Comparison of ENCODE assay signal across 15 cellular contexts in the genomic region with DNA sequence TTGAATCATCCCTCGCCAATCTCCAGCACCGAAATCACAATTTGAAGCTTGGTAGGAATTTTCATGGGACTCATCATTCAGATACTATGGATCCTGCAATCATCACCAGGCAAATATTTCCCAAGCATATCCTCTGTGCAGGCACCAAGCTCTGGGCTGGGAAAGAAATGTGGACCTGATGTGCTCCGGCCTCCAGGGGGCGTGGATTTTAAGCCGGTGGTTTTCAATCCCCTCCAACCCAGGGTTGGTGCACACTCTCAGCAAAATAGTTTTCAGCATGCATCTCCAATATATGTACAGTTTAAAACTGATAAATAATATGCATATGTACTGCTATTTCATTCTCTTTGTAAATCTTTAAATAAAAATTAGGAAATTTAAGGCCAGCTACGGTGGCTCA.
A peak's percentile ranks its signal among the peaks of the same experiment; 100 is the strongest.
DNase-seq lines count a peak whose midpoint lies in the region; ATAC-seq, FAIRE-seq and TF ChIP-seq lines count a peak whose summit lies in the region.
"Had no signal": no experiment of that assay in that cellular context is flagged by ENCODE, and none has a peak within 500 bp of the region (broad histone marks: within the 10 kb centered on the region; RNA-seq: fewer than 3 reads in every experiment).

No MANE protein-coding gene starts in this region.

- TF ChIP-seq POLR2A in K562 (conservative IDR thresholded peaks at IDR 0.05) = no peak

- POLR2A ChIA-PET in K562 (lab: Yijun Ruan, JAX) = interaction anchor here (0.8 kb wide), 1 partner anchor 442 kb away, joined by 3 read pairs; no protein-coding TSS in a partner anchor

- TF ChIP-seq CTCF in LNCAP (IDR thresholded peaks at IDR 0.05) = peak; percentile 43
- peak; percentile 22 to 59 (median 49); a peak in 4 of 6 replicates for TF ChIP-seq CTCF in K562 (IDR thresholded peaks at IDR 0.05 in 2 of 3, conservative IDR thresholded peaks at IDR 0.05 in 1 of 3; ENCODE audit: insufficient read depth in 2 of 3, low read depth in 1 of 3, low read length in 3 of 3)
- peak; percentile 14 to 35 (median 20) for TF ChIP-seq CTCF in nephron (IDR thresholded peaks at IDR 0.05; ENCODE audit: unreplicated experiment in 3 of 3)

- H3K27ac ChIP-seq in K562 (ENCODE audit: extremely low read depth, low read depth, low read length) = no peak overlapping the region
- no peak overlapping the region for H3K27ac ChIP-seq in Karpas-422 (ENCODE audit: low read length)
- H3K27ac ChIP-seq: SK-N-MC, transverse colon had no signal

- intact Hi-C loops in K562 (cut with micrococcal nuclease) = no loop called here

- TF ChIP-seq RAD21 in K562 (CRISPR knock-in tag; conservative IDR thresholded peaks at IDR 0.05 in 1 of 2, IDR thresholded peaks at IDR 0.05 in 1 of 2) = 0 out of 4 replicates have a peak, but pooled peaks of 1 of the 2 experiments have one; percentile 14

- H3K27ac Mint-ChIP-seq in nephron = no peak overlapping the region
- H3K27ac Mint-ChIP-seq: natural killer cell treated with Interleukin-12 subunit alpha and Interleukin-12 subunit beta and Interleukin-15 and Interleukin-18, amount 100 ng/mL, for 72 hours had no signal

- FAIRE-seq in K562 (lab: Jason Lieb, UNC) = no peak
- FAIRE-seq: A204.1, H54 had no signal

- H3K9me3 ChIP-seq in K562 (replicated peaks; ENCODE audit: control insufficient read depth, insufficient read depth, low read depth, low read length) (no peaks in the 10 kb centered on the region), Karpas-422 (ENCODE audit: low read length) (no peaks in the 10 kb centered on the region)
- H3K9me3 ChIP-seq: transverse colon had no signal

- no peak for TF ChIP-seq EP300 in K562 (IDR thresholded peaks at IDR 0.05; ENCODE audit: low read length)

- in situ Hi-C loops in K562 (cut with MboI) = no loop called here

- 0 out of 2 replicates have a peak, but pooled peaks cover 6% of the 10 kb centered on the region for H4K20me1 ChIP-seq in K562 (replicated peaks; ENCODE audit: control insufficient read depth, insufficient read depth, low read length)
- H4K20me1 ChIP-seq in Karpas-422 (ENCODE audit: insufficient read depth, low read depth, low read length) = peaks cover 60% of the 10 kb centered on the region

- H3K4me1 ChIP-seq in K562 (replicated peaks in 1 of 2; ENCODE audit: control insufficient read depth in 2 of 2, insufficient read depth in 2 of 2, low read length in 2 of 2) (peaks cover 15 to 17% of the 10 kb centered on the region in 2 experiments), Karpas-422 (ENCODE audit: low read length) (peaks cover 23% of the 10 kb centered on the region)
- H3K4me1 ChIP-seq: transverse colon had no signal

- no TSS peak for BruUV-seq in K562 (replicated peaks; lab: Mats Ljungman, UMichigan)

- H3K9me1 ChIP-seq in K562 (ENCODE audit: control insufficient read depth, insufficient read depth, low read length) = no peaks in the 10 kb centered on the region

- H3K9me3 Mint-ChIP-seq in nephron = no peaks in the 10 kb centered on the region
- H3K9me3 Mint-ChIP-seq: natural killer cell treated with Interleukin-12 subunit alpha and Interleukin-12 subunit beta and Interleukin-15 and Interleukin-18, amount 100 ng/mL, for 72 hours had no signal

- no peak overlapping the region for H3K4me2 ChIP-seq in K562 (ENCODE audit: insufficient read depth, low read length)
- H3K4me2 ChIP-seq in Karpas-422 (ENCODE audit: low read depth, low read length, poor library complexity, severe bottlenecking) = no peak overlapping the region

- H3K4me1 Mint-ChIP-seq in nephron = peaks cover 9% of the 10 kb centered on the region

- 70% methylated on average over 6 of the region's 6 CpGs for WGBS in K562 (ENCODE audit: insufficient coverage, low coverage, missing lambda C conversion rate)

- DNase-seq in DMS53 (lab: John Stamatoyannopoulos, UW) = peak; percentile 46
- DNase-seq in DMS53 treated with DMSO at 0.1 percent for 48 hours (lab: John Stamatoyannopoulos, UW; ENCODE audit: unreplicated experiment) = no peak
- peak; percentile 32 to 61 (median 46) for DNase-seq in K562 (ENCODE audit: extremely low read depth in 1 of 4, low spot score in 3 of 4)
- DNase-seq in nucleus accumbens (lab: John Stamatoyannopoulos, UW) = no peak
- DNase-seq in GM19240 (ENCODE audit: insufficient read length, low spot score) = no peak
- DNase-seq in Karpas-422 = no peak
- DNase-seq: activated CD8-positive, alpha-beta memory T cell treated with anti-CD3 and anti-CD28 coated beads, Interleukin-2, amount 50 U/mL, for 4 hours; NCI-H1694 treated with DMSO at 0.1 percent for 48 hours; transverse colon had no signal

- no peak overlapping the region for H3K4me3 ChIP-seq in K562
- H3K4me3 ChIP-seq in Karpas-422 (ENCODE audit: low read length) = no peak overlapping the region
- H3K4me3 ChIP-seq: SK-N-MC, transverse colon had no signal

- peak; percentile 77 for ATAC-seq in K562
- ATAC-seq: natural killer cell treated with Interleukin-12 subunit alpha and Interleukin-12 subunit beta and Interleukin-15 and Interleukin-18, amount 100 ng/mL, for 72 hours had no signal

- H3K36me3 Mint-ChIP-seq in nephron (ENCODE audit: low read depth) = peaks cover 17% of the 10 kb centered on the region
- H3K36me3 Mint-ChIP-seq: natural killer cell treated with Interleukin-12 subunit alpha and Interleukin-12 subunit beta and Interleukin-15 and Interleukin-18, amount 100 ng/mL, for 72 hours had no signal

- no peaks in the 10 kb centered on the region for H3K79me2 ChIP-seq in K562 (ENCODE audit: control insufficient read depth, insufficient read depth, low read length)
- H3K79me2 ChIP-seq in Karpas-422 (ENCODE audit: low read length) = no peaks in the 10 kb centered on the region

- H3K27me3 ChIP-seq in K562 (ENCODE audit: control insufficient read depth in 2 of 2, insufficient read depth in 2 of 2, low read length in 2 of 2) (no peaks in the 10 kb centered on the region), Karpas-422 (ENCODE audit: low read length) (no peaks in the 10 kb centered on the region)
- H3K27me3 ChIP-seq: transverse colon had no signal

- no peak overlapping the region for H3K9ac ChIP-seq in K562 (ENCODE audit: insufficient read depth in 1 of 2, low read depth in 2 of 2, low read length in 2 of 2)
- no peak overlapping the region for H3K9ac ChIP-seq in Karpas-422 (ENCODE audit: low read length)

- peaks cover 14% of the 10 kb centered on the region; the same call in 2 of the 3 replicates for H3K36me3 ChIP-seq in K562 (ENCODE audit: control insufficient read depth, insufficient read depth, low read length)
- H3K36me3 ChIP-seq in Karpas-422 (ENCODE audit: insufficient read depth, low read length) = no peaks in the 10 kb centered on the region
- H3K36me3 ChIP-seq: transverse colon had no signal

- CTCF ChIA-PET in K562 (lab: Yijun Ruan, JAX; ENCODE audit: low intra/inter-chr PET ratio) = no interaction called here

- H3K27me3 Mint-ChIP-seq in nephron (ENCODE audit: low read depth) = peaks cover 4% of the 10 kb centered on the region
- H3K27me3 Mint-ChIP-seq: natural killer cell treated with Interleukin-12 subunit alpha and Interleukin-12 subunit beta and Interleukin-15 and Interleukin-18, amount 100 ng/mL, for 72 hours had no signal

- no peak overlapping the region for H3K4me3 Mint-ChIP-seq in nephron
- H3K4me3 Mint-ChIP-seq: natural killer cell treated with Interleukin-12 subunit alpha and Interleukin-12 subunit beta and Interleukin-15 and Interleukin-18, amount 100 ng/mL, for 72 hours had no signal

- H3K9me2 ChIP-seq in Karpas-422 (replicated peaks; ENCODE audit: insufficient read depth, low read length) = no peaks in the 10 kb centered on the region

- H2AFZ ChIP-seq in K562 (ENCODE audit: low read depth, low read length) (no peak overlapping the region), Karpas-422 (ENCODE audit: low read length) (no peak overlapping the region)

TF ChIP-seq in K562, 482 proteins besides CTCF, POLR2A, EP300 and RAD21:
- TF ChIP-seq ZEB2 (IDR thresholded peaks at IDR 0.05) = no peak
- TF ChIP-seq RBM25 (IDR thresholded peaks at IDR 0.05; ENCODE audit: low read depth, low read length, severe bottlenecking) = peak; percentile 4
- TF ChIP-seq, protein P1, sequence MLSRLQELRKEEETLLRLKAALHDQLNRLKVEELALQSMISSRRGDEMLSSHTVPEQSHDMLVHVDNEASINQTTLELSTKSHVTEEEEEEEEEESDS (CRISPR knock-in tag; IDR thresholded peaks at IDR 0.05) = no peak
TF ChIP-seq in K562: peak in this region for 1.

Comparison
In these comparisons a context has a peak if more than half of its experiments do, and no peak if none do; other contexts are left out.
1. DNase-seq: peak in DMS53 (single experiment) and K562 (4 of 4); none in DMS53 treated with DMSO at 0.1 percent for 48 hours (single experiment), nucleus accumbens (0 of 56), GM19240 (single experiment) and Karpas-422 (single experiment).
2. Peak in every context shown above with its lines, with median percentiles within 50 percentile points of each other: CTCF ChIP-seq.